In genomic region chr1:155316922-155317321, GRCh38 we compare ENCODE assay signal across 1 cellular context.
TF ChIP-seq lines count a peak whose summit lies in the region.

No MANE protein-coding gene starts in this region.

TF ChIP-seq in GM12878, 131 proteins besides CTCF, POLR2A, EP300 and RAD21:
- TF ChIP-seq SREBF1 (IDR thresholded peaks at IDR 0.05; ENCODE audit: low read length) (no peak), CHD2 (IDR thresholded peaks at IDR 0.05; ENCODE audit: borderline replicate concordance, low read depth, low read length) (no peak), SUZ12 (IDR thresholded peaks at IDR 0.05; ENCODE audit: unreplicated experiment) (no peak), ZNF207 (IDR thresholded peaks at IDR 0.05; ENCODE audit: borderline replicate concordance) (no peak), CREM (IDR thresholded peaks at IDR 0.05; ENCODE audit: low read depth) (no peak), RUNX3 (IDR thresholded peaks at IDR 0.05; ENCODE audit: low read length) (no peak), NBN (IDR thresholded peaks at IDR 0.05) (no peak), CEBPB (IDR thresholded peaks at IDR 0.05; ENCODE audit: borderline replicate concordance in 1 of 2, low read depth in 2 of 2, low read length in 2 of 2) (no peak), MLLT1 (IDR thresholded peaks at IDR 0.05) (no peak), ZZZ3 (IDR thresholded peaks at IDR 0.05; ENCODE audit: control insufficient read depth, insufficient read length, low read depth) (no peak), KAT2A (conservative IDR thresholded peaks at IDR 0.05; ENCODE audit: control insufficient read depth, low read depth, low read length) (no peak), TBL1XR1 (IDR thresholded peaks at IDR 0.05; ENCODE audit: low read depth, low read length) (no peak)
- TF ChIP-seq, protein P1, sequence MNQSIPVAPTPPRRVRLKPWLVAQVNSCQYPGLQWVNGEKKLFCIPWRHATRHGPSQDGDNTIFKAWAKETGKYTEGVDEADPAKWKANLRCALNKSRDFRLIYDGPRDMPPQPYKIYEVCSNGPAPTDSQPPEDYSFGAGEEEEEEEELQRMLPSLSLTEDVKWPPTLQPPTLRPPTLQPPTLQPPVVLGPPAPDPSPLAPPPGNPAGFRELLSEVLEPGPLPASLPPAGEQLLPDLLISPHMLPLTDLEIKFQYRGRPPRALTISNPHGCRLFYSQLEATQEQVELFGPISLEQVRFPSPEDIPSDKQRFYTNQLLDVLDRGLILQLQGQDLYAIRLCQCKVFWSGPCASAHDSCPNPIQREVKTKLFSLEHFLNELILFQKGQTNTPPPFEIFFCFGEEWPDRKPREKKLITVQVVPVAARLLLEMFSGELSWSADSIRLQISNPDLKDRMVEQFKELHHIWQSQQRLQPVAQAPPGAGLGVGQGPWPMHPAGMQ (IDR thresholded peaks at IDR 0.05; ENCODE audit: borderline replicate concordance) = no peak
- TF ChIP-seq, protein P2, sequence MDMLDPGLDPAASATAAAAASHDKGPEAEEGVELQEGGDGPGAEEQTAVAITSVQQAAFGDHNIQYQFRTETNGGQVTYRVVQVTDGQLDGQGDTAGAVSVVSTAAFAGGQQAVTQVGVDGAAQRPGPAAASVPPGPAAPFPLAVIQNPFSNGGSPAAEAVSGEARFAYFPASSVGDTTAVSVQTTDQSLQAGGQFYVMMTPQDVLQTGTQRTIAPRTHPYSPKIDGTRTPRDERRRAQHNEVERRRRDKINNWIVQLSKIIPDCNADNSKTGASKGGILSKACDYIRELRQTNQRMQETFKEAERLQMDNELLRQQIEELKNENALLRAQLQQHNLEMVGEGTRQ (IDR thresholded peaks at IDR 0.05; ENCODE audit: borderline replicate concordance, low read depth, low read length) = no peak
- TF ChIP-seq, protein P3, sequence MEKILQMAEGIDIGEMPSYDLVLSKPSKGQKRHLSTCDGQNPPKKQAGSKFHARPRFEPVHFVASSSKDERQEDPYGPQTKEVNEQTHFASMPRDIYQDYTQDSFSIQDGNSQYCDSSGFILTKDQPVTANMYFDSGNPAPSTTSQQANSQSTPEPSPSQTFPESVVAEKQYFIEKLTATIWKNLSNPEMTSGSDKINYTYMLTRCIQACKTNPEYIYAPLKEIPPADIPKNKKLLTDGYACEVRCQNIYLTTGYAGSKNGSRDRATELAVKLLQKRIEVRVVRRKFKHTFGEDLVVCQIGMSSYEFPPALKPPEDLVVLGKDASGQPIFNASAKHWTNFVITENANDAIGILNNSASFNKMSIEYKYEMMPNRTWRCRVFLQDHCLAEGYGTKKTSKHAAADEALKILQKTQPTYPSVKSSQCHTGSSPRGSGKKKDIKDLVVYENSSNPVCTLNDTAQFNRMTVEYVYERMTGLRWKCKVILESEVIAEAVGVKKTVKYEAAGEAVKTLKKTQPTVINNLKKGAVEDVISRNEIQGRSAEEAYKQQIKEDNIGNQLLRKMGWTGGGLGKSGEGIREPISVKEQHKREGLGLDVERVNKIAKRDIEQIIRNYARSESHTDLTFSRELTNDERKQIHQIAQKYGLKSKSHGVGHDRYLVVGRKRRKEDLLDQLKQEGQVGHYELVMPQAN (conservative IDR thresholded peaks at IDR 0.05) = no peak
- TF ChIP-seq, protein P4, sequence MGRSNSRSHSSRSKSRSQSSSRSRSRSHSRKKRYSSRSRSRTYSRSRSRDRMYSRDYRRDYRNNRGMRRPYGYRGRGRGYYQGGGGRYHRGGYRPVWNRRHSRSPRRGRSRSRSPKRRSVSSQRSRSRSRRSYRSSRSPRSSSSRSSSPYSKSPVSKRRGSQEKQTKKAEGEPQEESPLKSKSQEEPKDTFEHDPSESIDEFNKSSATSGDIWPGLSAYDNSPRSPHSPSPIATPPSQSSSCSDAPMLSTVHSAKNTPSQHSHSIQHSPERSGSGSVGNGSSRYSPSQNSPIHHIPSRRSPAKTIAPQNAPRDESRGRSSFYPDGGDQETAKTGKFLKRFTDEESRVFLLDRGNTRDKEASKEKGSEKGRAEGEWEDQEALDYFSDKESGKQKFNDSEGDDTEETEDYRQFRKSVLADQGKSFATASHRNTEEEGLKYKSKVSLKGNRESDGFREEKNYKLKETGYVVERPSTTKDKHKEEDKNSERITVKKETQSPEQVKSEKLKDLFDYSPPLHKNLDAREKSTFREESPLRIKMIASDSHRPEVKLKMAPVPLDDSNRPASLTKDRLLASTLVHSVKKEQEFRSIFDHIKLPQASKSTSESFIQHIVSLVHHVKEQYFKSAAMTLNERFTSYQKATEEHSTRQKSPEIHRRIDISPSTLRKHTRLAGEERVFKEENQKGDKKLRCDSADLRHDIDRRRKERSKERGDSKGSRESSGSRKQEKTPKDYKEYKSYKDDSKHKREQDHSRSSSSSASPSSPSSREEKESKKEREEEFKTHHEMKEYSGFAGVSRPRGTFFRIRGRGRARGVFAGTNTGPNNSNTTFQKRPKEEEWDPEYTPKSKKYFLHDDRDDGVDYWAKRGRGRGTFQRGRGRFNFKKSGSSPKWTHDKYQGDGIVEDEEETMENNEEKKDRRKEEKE (IDR thresholded peaks at IDR 0.05) = no peak
- TF ChIP-seq, protein P5, sequence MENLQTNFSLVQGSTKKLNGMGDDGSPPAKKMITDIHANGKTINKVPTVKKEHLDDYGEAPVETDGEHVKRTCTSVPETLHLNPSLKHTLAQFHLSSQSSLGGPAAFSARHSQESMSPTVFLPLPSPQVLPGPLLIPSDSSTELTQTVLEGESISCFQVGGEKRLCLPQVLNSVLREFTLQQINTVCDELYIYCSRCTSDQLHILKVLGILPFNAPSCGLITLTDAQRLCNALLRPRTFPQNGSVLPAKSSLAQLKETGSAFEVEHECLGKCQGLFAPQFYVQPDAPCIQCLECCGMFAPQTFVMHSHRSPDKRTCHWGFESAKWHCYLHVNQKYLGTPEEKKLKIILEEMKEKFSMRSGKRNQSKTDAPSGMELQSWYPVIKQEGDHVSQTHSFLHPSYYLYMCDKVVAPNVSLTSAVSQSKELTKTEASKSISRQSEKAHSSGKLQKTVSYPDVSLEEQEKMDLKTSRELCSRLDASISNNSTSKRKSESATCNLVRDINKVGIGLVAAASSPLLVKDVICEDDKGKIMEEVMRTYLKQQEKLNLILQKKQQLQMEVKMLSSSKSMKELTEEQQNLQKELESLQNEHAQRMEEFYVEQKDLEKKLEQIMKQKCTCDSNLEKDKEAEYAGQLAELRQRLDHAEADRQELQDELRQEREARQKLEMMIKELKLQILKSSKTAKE (IDR thresholded peaks at IDR 0.05; ENCODE audit: low read depth, poor library complexity, severe bottlenecking) = no peak
- TF ChIP-seq, protein P6, sequence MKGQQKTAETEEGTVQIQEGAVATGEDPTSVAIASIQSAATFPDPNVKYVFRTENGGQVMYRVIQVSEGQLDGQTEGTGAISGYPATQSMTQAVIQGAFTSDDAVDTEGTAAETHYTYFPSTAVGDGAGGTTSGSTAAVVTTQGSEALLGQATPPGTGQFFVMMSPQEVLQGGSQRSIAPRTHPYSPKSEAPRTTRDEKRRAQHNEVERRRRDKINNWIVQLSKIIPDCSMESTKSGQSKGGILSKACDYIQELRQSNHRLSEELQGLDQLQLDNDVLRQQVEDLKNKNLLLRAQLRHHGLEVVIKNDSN (IDR thresholded peaks at IDR 0.05; ENCODE audit: borderline replicate concordance, extremely low read length, insufficient read depth, low read depth, low read length) = no peak
